30 cellular contexts compared by ENCODE assay signal in the genomic region with DNA sequence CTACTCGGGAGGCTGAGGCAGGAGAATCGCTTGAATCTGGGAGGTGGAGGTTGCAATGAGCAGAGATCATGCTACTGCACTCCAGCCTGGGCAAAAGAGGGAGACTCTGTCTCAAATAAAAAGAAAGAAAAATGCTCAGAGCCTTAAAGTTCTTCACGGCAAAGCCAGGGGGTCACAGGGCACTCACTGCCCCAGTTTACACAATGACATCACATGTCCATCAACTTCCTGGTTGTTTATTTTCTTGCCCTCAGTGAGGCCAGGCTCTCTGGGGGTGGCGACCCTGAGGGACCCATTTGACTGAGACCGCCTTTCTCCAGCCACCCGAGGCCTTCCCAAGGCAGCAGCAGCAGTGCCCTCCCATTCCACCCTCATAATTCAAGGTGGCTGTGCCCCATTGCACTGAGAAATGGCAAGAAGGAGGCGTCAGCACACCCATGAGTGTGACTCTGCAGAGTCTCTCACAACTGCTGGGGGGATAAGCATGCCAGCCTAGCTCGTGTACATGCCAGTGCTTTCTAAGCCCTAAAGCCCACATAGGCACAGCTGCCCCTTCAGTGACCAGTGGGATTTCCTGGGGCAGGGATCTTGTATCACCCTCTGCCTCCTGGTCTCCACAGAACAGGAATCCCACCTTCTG. TPM values are rescaled to one million over a fixed set of nuclear protein-coding genes. Genes with fewer than 3 reads are reported as not detected.
A peak's percentile ranks its signal among the peaks of the same experiment; 100 is the strongest.
DNase-seq lines count a peak whose midpoint lies in the region; ATAC-seq, FAIRE-seq and TF ChIP-seq lines count a peak whose summit lies in the region.
"Had no signal": no experiment of that assay in that cellular context is flagged by ENCODE, and none has a peak within 500 bp of the region (broad histone marks: within the 10 kb centered on the region; RNA-seq: fewer than 3 reads in every experiment).

No MANE protein-coding gene starts in this region.

- DNase-seq in brain microvascular endothelial cell (no peak), HepG2 (ENCODE audit: low spot score) (peak; percentile 80), osteocyte (ENCODE audit: extremely low spot score, unreplicated experiment) (no peak), GM20000 (ENCODE audit: low spot score) (no peak), DMS 273 treated with DMSO at 0.1 percent for 48 hours (lab: John Stamatoyannopoulos, UW) (no peak), T-helper 9 cell (no peak)
- DNase-seq: activated CD4-positive, alpha-beta T cell treated with anti-CD3 and anti-CD28 coated beads for 4 hours; activated CD8-positive, alpha-beta T cell treated with anti-CD3 and anti-CD28 coated beads, Interleukin-2, amount 10 ng/mL, durations not matched to agents 7 days and 5 days; activated effector memory CD4-positive, alpha-beta T cell treated with Interleukin-2 at 50 U/mL for 16 hours; activated T-cell treated with anti-CD3 and anti-CD28 coated beads, Interleukin-2, amount 50 U/mL, for 1 hour; anterior cingulate cortex; effector CD4-positive, alpha-beta T cell; glutamatergic neuron; MV-4-11; naive thymus-derived CD8-positive, alpha-beta T cell; NCI-H1436; NCI-H2081 treated with DMSO at 0.1 percent for 48 hours; NCI-H526 treated with DMSO at 0.1 percent for 48 hours; NK-92 treated with Interleukin-12 subunit alpha and Interleukin-12 subunit beta, amount 100 ng/mL, for 24 hours; ovary; retina; Right ventricle myocardium superior; small intestine; stimulated activated naive CD4-positive, alpha-beta T cell had no signal

- H3K9me3 ChIP-seq in HEK293 (ENCODE audit: control insufficient read depth, insufficient read depth, low read depth, low read length) (no peaks in the 10 kb centered on the region), HepG2 (ENCODE audit: low read length) (no peaks in the 10 kb centered on the region)
- H3K9me3 ChIP-seq: ovary, upper lobe of left lung had no signal

- TF ChIP-seq POLR2A in HepG2 (IDR thresholded peaks at IDR 0.05; ENCODE audit: insufficient read depth in 1 of 2, low read depth in 2 of 2, low read length in 2 of 2), result no peak

- H3K27me3 ChIP-seq in brain microvascular endothelial cell (replicated peaks) (no peaks in the 10 kb centered on the region), HepG2 (ENCODE audit: control insufficient read depth in 1 of 2, insufficient read depth in 2 of 2, low read length in 2 of 2) (no peaks in the 10 kb centered on the region)
- H3K27me3 ChIP-seq: ovary, upper lobe of left lung had no signal

- no peaks in the 10 kb centered on the region for H3K9me3 Mint-ChIP-seq in osteocyte (ENCODE audit: unreplicated experiment)
- H3K9me3 Mint-ChIP-seq: naive thymus-derived CD8-positive, alpha-beta T cell had no signal

- TF ChIP-seq CTCF in HEK293 (tag by site-specific recombination; IDR thresholded peaks at IDR 0.05) (no peak), brain microvascular endothelial cell (IDR thresholded peaks at IDR 0.05; ENCODE audit: low read depth, low read length, missing control alignments) (no peak), HepG2 (CRISPR knock-in tag; IDR thresholded peaks at IDR 0.05) (no peak), osteocyte (IDR thresholded peaks at IDR 0.05) (no peak), GM20000 (IDR thresholded peaks at IDR 0.05; ENCODE audit: extremely low read depth, missing control alignments) (no peak)

- in situ Hi-C loops in brain microvascular endothelial cell (cut with HindIII; ENCODE audit: low pct_ligation_motif_present, low sequenced_read_pairs), result no loop called here
- in situ Hi-C loops in HepG2 (cut with HindIII; ENCODE audit: extremely low pct_ligation_motif_present, low pct_unique_long_range_greater_than_20kb), result no loop called here

- peak; percentile 79 for FAIRE-seq in HepG2 (lab: Jason Lieb, UNC)
- FAIRE-seq: colon, D721Med, small intestine had no signal

- 25% methylated on average over 8 of the region's 8 CpGs for WGBS in HepG2 (ENCODE audit: low lambda C conversion rate)

- BruUV-seq in HepG2 (replicated peaks; lab: Mats Ljungman, UMichigan), result TSS peak; percentile 77

- no peak overlapping the region for H3K4me3 Mint-ChIP-seq in osteocyte (ENCODE audit: unreplicated experiment)
- H3K4me3 Mint-ChIP-seq: activated CD8-positive, alpha-beta T cell treated with anti-CD3 and anti-CD28 coated beads, Interleukin-2, amount 10 ng/mL, durations not matched to agents 7 days and 5 days; activated naive CD8-positive, alpha-beta T cell; naive thymus-derived CD8-positive, alpha-beta T cell had no signal

- H3K36me3 Mint-ChIP-seq in osteocyte (ENCODE audit: unreplicated experiment), result peaks cover 6% of the 10 kb centered on the region

- peak; percentile 75 for ATAC-seq in HepG2
- ATAC-seq: activated CD8-positive, alpha-beta T cell treated with anti-CD3 and anti-CD28 coated beads, Interleukin-2, amount 10 ng/mL, durations not matched to agents 7 days and 5 days; naive thymus-derived CD8-positive, alpha-beta T cell had no signal

- H3K79me2 ChIP-seq in HepG2 (ENCODE audit: insufficient read depth, low read length), result no peaks in the 10 kb centered on the region

- TF ChIP-seq EP300 in HepG2 (IDR thresholded peaks at IDR 0.05; ENCODE audit: low read depth in 2 of 2, low read length in 2 of 2), result peak in 1 of 2 experiments; percentile 69; a peak in 2 of 4 replicates
- TF ChIP-seq EP300 in HepG2 (CRISPR knock-in tag; IDR thresholded peaks at IDR 0.05; ENCODE audit: borderline replicate concordance), result no peak

- H3K9ac ChIP-seq in HepG2 (ENCODE audit: insufficient read depth, low read depth, low read length), result peak overlapping the region; percentile 58

- H3K4me2 ChIP-seq in HepG2 (ENCODE audit: low read depth, low read length), result peak overlapping the region; percentile 67

- peaks cover 0 to 7% of the 10 kb centered on the region in 2 experiments; a peak in 2 of 3 replicates for H3K36me3 ChIP-seq in HEK293 (ENCODE audit: control insufficient read depth in 2 of 2, insufficient read depth in 1 of 2, low read length in 2 of 2)
- H3K36me3 ChIP-seq in brain microvascular endothelial cell (replicated peaks), result no peaks in the 10 kb centered on the region
- peaks cover 5 to 8% of the 10 kb centered on the region in 2 experiments; a peak in 3 of 5 replicates for H3K36me3 ChIP-seq in HepG2 (replicated peaks in 1 of 2; ENCODE audit: control insufficient read depth in 1 of 2, insufficient read depth in 2 of 2, low read length in 2 of 2)
- H3K36me3 ChIP-seq: ovary had no signal

- H3K4me1 Mint-ChIP-seq in osteocyte (ENCODE audit: unreplicated experiment), result peaks cover 41% of the 10 kb centered on the region

- CTCF ChIA-PET in HEK293 (lab: Yijun Ruan, JAX) (interaction anchor here (0.7 kb wide), 1 partner anchor 10 kb away, joined by 3 read pairs; no protein-coding TSS in a partner anchor), HepG2 (lab: Yijun Ruan, JAX; ENCODE audit: low intra/inter-chr PET ratio, low total read pairs) (no interaction called here)

- peak overlapping the region; percentile 47 for H3K27ac Mint-ChIP-seq in osteocyte (ENCODE audit: unreplicated experiment)
- H3K27ac Mint-ChIP-seq: activated CD8-positive, alpha-beta T cell treated with anti-CD3 and anti-CD28 coated beads, Interleukin-2, amount 10 ng/mL, durations not matched to agents 7 days and 5 days; activated naive CD8-positive, alpha-beta T cell; naive thymus-derived CD8-positive, alpha-beta T cell had no signal

- no peak overlapping the region for H2AFZ ChIP-seq in HepG2 (ENCODE audit: low read length)

- H3K4me1 ChIP-seq in HEK293 (ENCODE audit: control insufficient read depth, insufficient read depth, low read length) (no peaks in the 10 kb centered on the region), HepG2 (ENCODE audit: insufficient read depth, low read length) (peaks cover 35% of the 10 kb centered on the region)
- H3K4me1 ChIP-seq: upper lobe of left lung had no signal

- H3K4me3 ChIP-seq in HEK293 (ENCODE audit: low read depth, low read length), result no peak overlapping the region
- no peak overlapping the region for H3K4me3 ChIP-seq in brain microvascular endothelial cell (ENCODE audit: low read depth, low read length)
- H3K4me3 ChIP-seq in HepG2 (replicated peaks in 1 of 3; ENCODE audit: insufficient read depth in 1 of 3, low read depth in 2 of 3, low read length in 3 of 3), result peak overlapping the region in 1 of 3 experiments; percentile 29; a peak in 1 of 6 replicates
- H3K4me3 ChIP-seq: ovary, upper lobe of left lung had no signal

- intact Hi-C loops in HepG2 (cut with micrococcal nuclease; ENCODE audit: unreplicated experiment), result loop anchor here (1.0 kb wide), 1 partner anchor 11 kb away; no protein-coding TSS in a partner anchor

- H3K27ac ChIP-seq in HEK293 (ENCODE audit: extremely low read depth, low read depth, low read length) (no peak overlapping the region), brain microvascular endothelial cell (peak overlapping the region; percentile 58), HepG2 (ENCODE audit: extremely low read length, insufficient read depth, low read length) (peak overlapping the region; percentile 71)
- H3K27ac ChIP-seq: epithelial cell of prostate, ovary, upper lobe of left lung had no signal

- H4K20me1 ChIP-seq in HepG2 (ENCODE audit: insufficient read depth, low read length), result no peaks in the 10 kb centered on the region

- H3K27me3 Mint-ChIP-seq in osteocyte (ENCODE audit: unreplicated experiment), result no peaks in the 10 kb centered on the region
- H3K27me3 Mint-ChIP-seq: activated naive CD8-positive, alpha-beta T cell; naive thymus-derived CD8-positive, alpha-beta T cell had no signal

- POLR2A ChIA-PET in HEK293 (lab: Yijun Ruan, JAX), result interaction anchor here (0.5 kb wide), 1 partner anchor 25 kb away, joined by 3 read pairs; no protein-coding TSS in a partner anchor
- POLR2A ChIA-PET in HepG2 (lab: Yijun Ruan, JAX), result interaction anchor here (0.8 to 6.4 kb wide), 12 partner anchors 11 to 191 kb away, joined by 3 to 133 read pairs (median 4); a partner anchor contains a TSS

- no peak for TF ChIP-seq RAD21 in HepG2 (CRISPR knock-in tag; IDR thresholded peaks at IDR 0.05)

RNA-seq across cellular contexts. Expression of a gene that starts 50.0 kb away (rescaled TPM):
- total RNA-seq in HepG2 (2016; rRNA removed; fragmentation: Illumina TruSeq; extraction: Trizol) (22.2 and 34.9 TPM in 2 replicates), osteocyte (9.8 and 12.7 TPM in 2 replicates)
- 11.0 and 15.1 TPM in 2 replicates for total RNA-seq in HepG2 (2016; cell fraction: cytosol; rRNA removed; fragmentation: Illumina TruSeq; extraction: Trizol; ENCODE audit: low read depth)
- 21.1 and 36.4 TPM in 2 replicates for total RNA-seq in HepG2 (2016; cell fraction: insoluble cytoplasmic fraction; rRNA removed; fragmentation: Illumina TruSeq; extraction: Trizol)
- total RNA-seq in HepG2 (2016; cell fraction: membrane; rRNA removed; fragmentation: Illumina TruSeq; extraction: Trizol), result 13.2 and 15.3 TPM in 2 replicates
- 42.2 and 47.8 TPM in 2 replicates for total RNA-seq in HepG2 (2016; cell fraction: nucleus; rRNA removed; fragmentation: Illumina TruSeq; extraction: Trizol)
- polyA plus RNA-seq in HepG2 (2011; rRNA removed), result 37.4 and 42.8 TPM in 2 replicates
- polyA plus RNA-seq in HepG2 (2011; cell fraction: cytosol; rRNA removed), result 13.2 and 17.2 TPM in 2 replicates
- polyA plus RNA-seq in HepG2 (2011; cell fraction: nucleus; rRNA removed), result 139 and 168 TPM in 2 replicates
- 18.2 and 24.8 TPM in 2 replicates for polyA plus RNA-seq in HepG2 (2012)
- polyA plus RNA-seq in HepG2 (2016; cell fraction: cytosol; fragmentation: Illumina TruSeq; extraction: Trizol; ENCODE audit: low read depth), result 6.1 and 6.5 TPM in 2 replicates
- polyA plus RNA-seq in HepG2 (2016; cell fraction: insoluble cytoplasmic fraction; fragmentation: Illumina TruSeq; extraction: Trizol; ENCODE audit: low read depth), result 23.9 and 25.9 TPM in 2 replicates
- 8.0 and 9.0 TPM in 2 replicates for polyA plus RNA-seq in HepG2 (2016; cell fraction: membrane; fragmentation: Illumina TruSeq; extraction: Trizol; ENCODE audit: low read depth)
- 68.3 and 69.6 TPM in 2 replicates for polyA plus RNA-seq in HepG2 (2016; cell fraction: nucleus; fragmentation: Illumina TruSeq; extraction: Trizol; ENCODE audit: insufficient read depth, low read depth)
- 36.5 and 73.0 TPM in 2 replicates for polyA minus RNA-seq in HepG2 (2011; rRNA and poly(A)+ RNA removed; ENCODE audit: low replicate concordance)
- 12.6 and 13.0 TPM in 2 replicates for polyA minus RNA-seq in HepG2 (2011; cell fraction: cytosol; rRNA and poly(A)+ RNA removed)
- polyA minus RNA-seq in HepG2 (2011; cell fraction: nucleus; rRNA and poly(A)+ RNA removed), result 49.6 and 54.8 TPM in 2 replicates
